8 cellular contexts compared by ENCODE assay signal in the genomic region with DNA sequence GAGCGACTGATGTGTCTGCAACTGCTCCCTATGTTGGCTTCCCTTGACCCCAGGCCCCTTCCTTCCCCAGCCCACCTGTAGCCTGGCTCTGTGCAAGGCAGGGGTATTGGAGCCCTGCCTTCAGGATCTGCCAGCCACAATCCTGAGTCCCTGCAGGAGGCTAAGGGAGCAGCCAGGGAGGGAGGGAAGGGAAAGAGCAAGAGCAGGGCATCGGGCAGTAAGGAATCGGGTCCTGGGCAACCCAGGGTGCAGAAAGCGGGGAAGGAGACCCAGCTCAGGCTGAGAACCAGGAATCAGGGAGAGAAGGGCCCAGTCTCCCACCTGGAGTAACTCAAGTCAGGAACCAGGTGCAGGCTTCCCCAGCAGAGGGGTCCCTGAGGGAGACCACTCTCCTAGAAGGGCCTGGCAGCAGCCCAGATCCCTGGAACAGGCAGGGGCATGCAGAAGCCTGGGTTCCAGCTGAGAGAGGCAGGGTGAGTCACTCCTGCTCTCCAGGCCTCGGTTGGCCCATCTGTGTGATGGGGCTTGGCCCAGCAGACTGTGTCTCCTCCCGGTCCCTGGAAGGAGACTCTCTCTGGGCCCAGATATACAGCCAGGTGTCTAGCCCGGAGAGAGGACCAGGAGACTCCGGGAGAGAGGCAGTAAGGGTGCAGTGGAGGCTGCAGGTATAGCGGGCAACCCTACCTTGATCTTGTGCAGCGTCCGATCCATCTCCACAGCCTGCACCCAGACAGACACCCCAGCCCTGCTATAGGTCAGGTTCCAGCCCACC. TPM values are rescaled to one million over a fixed set of nuclear protein-coding genes. Genes with fewer than 3 reads are reported as not detected.
DNase-seq lines count a peak whose midpoint lies in the region; ATAC-seq, FAIRE-seq and TF ChIP-seq lines count a peak whose summit lies in the region.

No MANE protein-coding gene starts in this region.

- H3K27ac ChIP-seq in SK-N-SH (ENCODE audit: low read depth in 2 of 2, low read length in 1 of 2) (no peak overlapping the region), kidney (ENCODE audit: low read depth in 2 of 2, low read length in 2 of 2) (peak overlapping the region; percentile 61 to 71), stomach (peak overlapping the region; percentile 93 to 96 (median 95))

- H3K4me1 ChIP-seq in SK-N-SH (ENCODE audit: control insufficient read depth in 1 of 2, insufficient read depth in 2 of 2, low read depth in 1 of 2, low read length in 1 of 2) (peaks cover 3 to 54% of the 10 kb centered on the region in 2 experiments; a peak in 2 of 4 replicates), kidney (ENCODE audit: control insufficient read depth in 1 of 2, insufficient read depth in 1 of 2, low read depth in 1 of 2, low read length in 2 of 2) (peaks cover 19 to 58% of the 10 kb centered on the region in 2 donors), stomach (peaks cover 50 to 93% (median 83%) of the 10 kb centered on the region in 4 donors)

- CTCF ChIA-PET in SK-N-SH (lab: Yijun Ruan, JAX), result interaction anchor here (1.4 to 4.3 kb wide), 4 partner anchors 9 to 56 kb away, joined by 3 to 43 read pairs (median 14); a partner anchor contains a TSS

- POLR2A ChIA-PET in SK-N-SH (lab: Yijun Ruan, JAX), result no interaction called here

- H3K79me2 ChIP-seq in SK-N-SH (ENCODE audit: insufficient read depth), result no peaks in the 10 kb centered on the region

- TF ChIP-seq EP300 in SK-N-SH (IDR thresholded peaks at IDR 0.05; ENCODE audit: borderline replicate concordance in 1 of 2, low read depth in 1 of 2, low read length in 1 of 2) (no peak), stomach (IDR thresholded peaks at IDR 0.05) (no peak)

- H3K4me3 Mint-ChIP-seq in activated T-helper 2 cell treated with anti-CD3 and anti-CD28 coated beads, Interferon-gamma antibody, Interleukin-2, Interleukin-4, amounts not matched to agents 10 μg/mL and 5 μg/mL and 100 μg/mL, durations not matched to agents 14 hours and 24 hours and 36 hours (ENCODE audit: low read depth), result peak overlapping the region; percentile 69

- 99% methylated on average over 10 of the region's 11 CpGs for WGBS in SK-N-SH (ENCODE audit: low lambda C conversion rate)
- 29 to 53% (median 36%) methylated on average over 8 to 11 of the region's 11 CpGs for WGBS in stomach, 5 donors

- H3K9ac ChIP-seq in SK-N-SH (no peak overlapping the region), kidney (ENCODE audit: low read length in 2 of 2) (peak overlapping the region; percentile 35 to 72)

- intact Hi-C loops in activated T-helper 2 cell treated with anti-CD3 and anti-CD28 coated beads, Interferon-gamma antibody, Interleukin-2, Interleukin-4, amounts not matched to agents 10 μg/mL and 5 μg/mL and 100 μg/mL, durations not matched to agents 14 hours and 24 hours and 36 hours (cut with micrococcal nuclease), result no loop called here
- intact Hi-C loops in kidney (cut with DNase I) (loop anchor here (10.0 kb wide), 1 partner anchor 46 kb away; no protein-coding TSS in a partner anchor), stomach (cut with DNase I; ENCODE audit: low total_unique reads) (no loop called here)

- DNase-seq in SK-N-SH (no peak), kidney (no peak), stomach (no peak), NCI-H1694 treated with DMSO at 0.1 percent for 48 hours (lab: John Stamatoyannopoulos, UW) (no peak)
- DNase-seq in activated T-helper 2 cell treated with anti-CD3 and anti-CD28 coated beads, Interferon-gamma antibody, Interleukin-2, Interleukin-4, amounts not matched to agents 10 μg/mL and 5 μg/mL and 100 μg/mL, durations not matched to agents 14 hours and 24 hours and 36 hours (ENCODE audit: low spot score), result no peak

- H3F3A ChIP-seq in SK-N-SH (replicated peaks; ENCODE audit: insufficient read depth), result no peaks in the 10 kb centered on the region

- peak overlapping the region; percentile 87 for H3K4me2 ChIP-seq in SK-N-SH

- peaks cover 8% of the 10 kb centered on the region for H3K4me1 Mint-ChIP-seq in activated T-helper 2 cell treated with anti-CD3 and anti-CD28 coated beads, Interferon-gamma antibody, Interleukin-2, Interleukin-4, amounts not matched to agents 10 μg/mL and 5 μg/mL and 100 μg/mL, durations not matched to agents 14 hours and 24 hours and 36 hours (ENCODE audit: low read depth)

- no peaks in the 10 kb centered on the region for H3K9me3 ChIP-seq in SK-N-SH
- H3K9me3 ChIP-seq in kidney (ENCODE audit: control insufficient read depth in 1 of 2, low read length in 2 of 2), result no peaks in the 10 kb centered on the region
- H3K9me3 ChIP-seq in stomach, result no peaks in the 10 kb centered on the region

- H3K36me3 ChIP-seq in SK-N-SH (replicated peaks in 1 of 2; ENCODE audit: control insufficient read depth in 1 of 2, insufficient read depth in 2 of 2, low read length in 1 of 2) (no peaks in the 10 kb centered on the region), kidney (ENCODE audit: control insufficient read depth in 1 of 2, insufficient read depth in 2 of 2, low read length in 2 of 2) (no peaks in the 10 kb centered on the region), stomach (peaks cover 0 to 4% (median 0%) of the 10 kb centered on the region in 4 donors)

- no peak for TF ChIP-seq RAD21 in SK-N-SH (IDR thresholded peaks at IDR 0.05; ENCODE audit: low read length)

- TF ChIP-seq CTCF in SK-N-SH (IDR thresholded peaks at IDR 0.05), result no peak
- no peak for TF ChIP-seq CTCF in kidney (IDR thresholded peaks at IDR 0.05; ENCODE audit: borderline replicate concordance, extremely low read depth, insufficient read depth)
- no peak for TF ChIP-seq CTCF in stomach (IDR thresholded peaks at IDR 0.05)

- no peak overlapping the region for H2AFZ ChIP-seq in SK-N-SH (ENCODE audit: low read depth)

- no peaks in the 10 kb centered on the region for H3K36me3 Mint-ChIP-seq in activated T-helper 2 cell treated with anti-CD3 and anti-CD28 coated beads, Interferon-gamma antibody, Interleukin-2, Interleukin-4, amounts not matched to agents 10 μg/mL and 5 μg/mL and 100 μg/mL, durations not matched to agents 14 hours and 24 hours and 36 hours (ENCODE audit: low read depth)

- H3K4me3 ChIP-seq in SK-N-SH (ENCODE audit: low read depth in 2 of 2, low read length in 1 of 2) (peak overlapping the region; percentile 46 to 54), kidney (ENCODE audit: low read length in 2 of 2) (peak overlapping the region; percentile 60 to 71), stomach (peak overlapping the region; percentile 73 to 82 (median 76))

- no peaks in the 10 kb centered on the region for H3K9me2 ChIP-seq in SK-N-SH

- H3K9me3 Mint-ChIP-seq in activated T-helper 2 cell treated with anti-CD3 and anti-CD28 coated beads, Interferon-gamma antibody, Interleukin-2, Interleukin-4, amounts not matched to agents 10 μg/mL and 5 μg/mL and 100 μg/mL, durations not matched to agents 14 hours and 24 hours and 36 hours, result no peaks in the 10 kb centered on the region

- ATAC-seq in SK-N-SH treated with all-trans-retinoic acid at 6 μM for 48 hours, result no peak
- ATAC-seq in HG02678 (IDR thresholded peaks at IDR 0.05; ENCODE audit: unreplicated experiment), result no peak
- ATAC-seq in HG03457 (IDR thresholded peaks at IDR 0.05; ENCODE audit: unreplicated experiment), result no peak

- H3K27me3 ChIP-seq in SK-N-SH (ENCODE audit: insufficient read depth), result no peaks in the 10 kb centered on the region
- no peaks in the 10 kb centered on the region for H3K27me3 ChIP-seq in stomach

- H4K20me1 ChIP-seq in SK-N-SH (ENCODE audit: insufficient read depth), result no peaks in the 10 kb centered on the region

- TF ChIP-seq POLR2A in stomach (IDR thresholded peaks at IDR 0.05), result no peak

- H3K27ac Mint-ChIP-seq in activated T-helper 2 cell treated with anti-CD3 and anti-CD28 coated beads, Interferon-gamma antibody, Interleukin-2, Interleukin-4, amounts not matched to agents 10 μg/mL and 5 μg/mL and 100 μg/mL, durations not matched to agents 14 hours and 24 hours and 36 hours, result no peak overlapping the region

- FAIRE-seq in kidney (lab: Jason Lieb, UNC), result no peak

- peaks cover 6% of the 10 kb centered on the region for H3K27me3 Mint-ChIP-seq in activated T-helper 2 cell treated with anti-CD3 and anti-CD28 coated beads, Interferon-gamma antibody, Interleukin-2, Interleukin-4, amounts not matched to agents 10 μg/mL and 5 μg/mL and 100 μg/mL, durations not matched to agents 14 hours and 24 hours and 36 hours (ENCODE audit: low read depth)

TF ChIP-seq in SK-N-SH, 30 proteins besides CTCF, POLR2A, EP300 and RAD21 (continues in another document):
- TF ChIP-seq MXI1 (IDR thresholded peaks at IDR 0.05; ENCODE audit: low read depth, low read length), result no peak

RNA-seq across cellular contexts. Expression of a gene that starts 13.4 kb away (rescaled TPM):
- polyA plus RNA-seq in SK-N-SH (2012; rRNA removed) (42.2 and 47.7 TPM in 2 replicates), kidney (ENCODE audit: insufficient read depth, low read depth, low replicate concordance) (127 TPM), stomach (100 to 1,000 TPM; 310 to 950 (median 759) TPM)
- polyA plus RNA-seq in SK-N-SH (2012; cell fraction: cytosol; rRNA removed), result 20.7 and 30.1 TPM in 2 replicates
- polyA plus RNA-seq in SK-N-SH (2012; cell fraction: nucleus; rRNA removed), result 23.7 and 25.6 TPM in 2 replicates
- 10.7 and 16.0 TPM in 2 replicates for total RNA-seq in activated T-helper 2 cell treated with anti-CD3 and anti-CD28 coated beads, Interferon-gamma antibody, Interleukin-2, Interleukin-4, amounts not matched to agents 10 μg/mL and 5 μg/mL and 100 μg/mL, durations not matched to agents 14 hours and 24 hours and 36 hours
- total RNA-seq in kidney (40.7 TPM), stomach (100 to 1,000 TPM; 125 to 895 (median 321) TPM)

RNA-seq across cellular contexts. Expression of a gene that starts 28.3 kb away (rescaled TPM):
- polyA plus RNA-seq in SK-N-SH (2012; rRNA removed), result 43.4 and 56.6 TPM in 2 replicates
- 21.6 and 37.3 TPM in 2 replicates for polyA plus RNA-seq in SK-N-SH (2012; cell fraction: cytosol; rRNA removed)
- 118 and 136 TPM in 2 replicates for polyA plus RNA-seq in SK-N-SH (2012; cell fraction: nucleus; rRNA removed)
- total RNA-seq in activated T-helper 2 cell treated with anti-CD3 and anti-CD28 coated beads, Interferon-gamma antibody, Interleukin-2, Interleukin-4, amounts not matched to agents 10 μg/mL and 5 μg/mL and 100 μg/mL, durations not matched to agents 14 hours and 24 hours and 36 hours, result 95.2 and 96.2 TPM in 2 replicates
- total RNA-seq in kidney, result 80.8 TPM
- polyA plus RNA-seq in kidney (ENCODE audit: insufficient read depth, low read depth, low replicate concordance), result 58.2 TPM
- 100 to 1,000 TPM in 3 of 5 donors, 10 to 100 TPM in 2; 61.9 to 201 (median 127) TPM for total RNA-seq in stomach
- polyA plus RNA-seq in stomach, result 10 to 100 TPM; 32.2 to 51.1 (median 38.2) TPM

RNA-seq across cellular contexts. Expression of a gene that starts 33.7 kb away (rescaled TPM):
- polyA plus RNA-seq in SK-N-SH (2012; rRNA removed), result 26.9 and 29.4 TPM in 2 replicates
- polyA plus RNA-seq in SK-N-SH (2012; cell fraction: cytosol; rRNA removed), result 3.8 and 6.1 TPM in 2 replicates
- 205 and 218 TPM in 2 replicates for polyA plus RNA-seq in SK-N-SH (2012; cell fraction: nucleus; rRNA removed)
- 86.8 and 87.1 TPM in 2 replicates for total RNA-seq in activated T-helper 2 cell treated with anti-CD3 and anti-CD28 coated beads, Interferon-gamma antibody, Interleukin-2, Interleukin-4, amounts not matched to agents 10 μg/mL and 5 μg/mL and 100 μg/mL, durations not matched to agents 14 hours and 24 hours and 36 hours
- 38.6 TPM for total RNA-seq in kidney
- 16.1 TPM for polyA plus RNA-seq in kidney (ENCODE audit: insufficient read depth, low read depth, low replicate concordance)
- 100 to 1,000 TPM in 1 of 5 donors, 10 to 100 TPM in 4; 13.0 to 266 (median 40.3) TPM for total RNA-seq in stomach
- polyA plus RNA-seq in stomach, result 10 to 100 TPM; 15.4 to 67.0 (median 30.4) TPM

Comparison
In these comparisons a context has a peak if more than half of its experiments do, and no peak if none do; other contexts are left out.
1. H3K27ac ChIP-seq: peak in kidney (2 of 2) and stomach (5 of 5); none in SK-N-SH (0 of 2).
2. Peak in every context shown above with its lines, with median percentiles within 50 percentile points of each other: H3K4me3 ChIP-seq.